8 cellular contexts compared by ENCODE assay signal in genomic region chr19:49817964-49818690, GRCh38. TPM values are rescaled to one million over a fixed set of nuclear protein-coding genes. Genes with fewer than 3 reads are reported as not detected.
DNase-seq lines count a peak whose midpoint lies in the region; ATAC-seq and TF ChIP-seq lines count a peak whose summit lies in the region.

MED25 (plus strand) TSS chr19:49818289; CDS start chr19:49818342, 53 bp downstream.

- H3K27ac ChIP-seq in PC-9 = peak within 1 kb of the TSS; percentile 72
- H3K27ac ChIP-seq in esophagus muscularis mucosa (replicated peaks in 1 of 4) = peak within 1 kb of the TSS; percentile 94 to 97 (median 96)

- BruUV-seq in PC-9 (replicated peaks; lab: Mats Ljungman, UMichigan) = no TSS peak

- ATAC-seq in GM21529 (IDR thresholded peaks at IDR 0.05; ENCODE audit: unreplicated experiment) = peak; percentile 63
- ATAC-seq in activated T-cell treated with anti-CD3 and anti-CD28 coated beads, Interleukin-2, amount 50 U/mL, for 72 hours (replicated peaks in 1 of 2) = peak; percentile 71 to 76

- no peaks in the 10 kb centered on the region for H3K9me2 ChIP-seq in PC-9 (ENCODE audit: insufficient read depth)

- no peaks in the 10 kb centered on the region for H3K9me3 Mint-ChIP-seq in activated T-cell treated with anti-CD3 and anti-CD28 coated beads, Interleukin-2, amount 50 U/mL, for 72 hours

- TF ChIP-seq CTCF in PC-9 (conservative IDR thresholded peaks at IDR 0.05) (no peak), esophagus muscularis mucosa (IDR thresholded peaks at IDR 0.05) (peak; percentile 23 to 51 (median 50))

- H3K4me3 Mint-ChIP-seq in activated T-cell treated with anti-CD3 and anti-CD28 coated beads, Interleukin-2, amount 50 U/mL, for 72 hours = peak within 1 kb of the TSS; percentile 98 to 99

- peaks cover 38% of the 10 kb centered on the region for H3K79me2 ChIP-seq in PC-9 (ENCODE audit: low read depth)

- CTCF ChIA-PET in PC-9 (lab: Charles Lee) = no interaction called here

- H4K20me1 ChIP-seq in PC-9 (ENCODE audit: insufficient read depth) = 0 out of 2 replicates have a peak, but pooled peaks cover under 1% of the 10 kb centered on the region

- intact Hi-C loops in PC-9 (cut with micrococcal nuclease; ENCODE audit: unreplicated experiment) = loop anchor here (1.0 to 5.0 kb wide), 2 partner anchors 32 to 49 kb away; partner anchors contain the start of gene PNKP
- intact Hi-C loops in esophagus muscularis mucosa (cut with DNase I) = loop anchor here (5.0 kb wide), 1 partner anchor 34 kb away; the partner anchor contains the start of gene PTOV1

- WGBS in esophagus muscularis mucosa = 1% methylated on average over 28 of the region's 58 CpGs

- H3F3A ChIP-seq in PC-9 (ENCODE audit: insufficient read depth, low read depth) = peaks cover 22% of the 10 kb centered on the region

- peaks cover 35% of the 10 kb centered on the region for H3K4me1 Mint-ChIP-seq in activated T-cell treated with anti-CD3 and anti-CD28 coated beads, Interleukin-2, amount 50 U/mL, for 72 hours (ENCODE audit: low read depth)

- peak within 1 kb of the TSS; percentile 79 for H3K4me2 ChIP-seq in PC-9

- DNase-seq in DMS53 (lab: John Stamatoyannopoulos, UW) (peak; percentile 91), PC-9 (peak; percentile 69 to 89), esophagus muscularis mucosa (ENCODE audit: extremely low spot score) (peak; percentile 97), myocyte (ENCODE audit: low read depth) (peak; percentile 86)
- peak; percentile 88 to 90 for DNase-seq in activated T-cell treated with anti-CD3 and anti-CD28 coated beads, Interleukin-2, amount 50 U/mL, for 72 hours
- DNase-seq in stimulated activated CD8-positive, alpha-beta memory T cell treated with anti-CD3 and anti-CD28 coated beads, Interleukin-7, amount 100 ng/mL, for 48 hours (ENCODE audit: extremely low read depth in 1 of 2, low read depth in 1 of 2) = peak; percentile 71

- H3K36me3 ChIP-seq in PC-9 (ENCODE audit: low read depth) = 0 out of 2 replicates have a peak, but pooled peaks cover 8% of the 10 kb centered on the region
- H3K36me3 ChIP-seq in esophagus muscularis mucosa = peaks cover 2 to 20% (median 9%) of the 10 kb centered on the region in 4 donors

- TF ChIP-seq POLR2A in esophagus muscularis mucosa (IDR thresholded peaks at IDR 0.05; ENCODE audit: low read depth) = peak; percentile 55

- H3K9me3 ChIP-seq in PC-9 (ENCODE audit: insufficient read depth, low read depth) (no peaks in the 10 kb centered on the region), esophagus muscularis mucosa (no peaks in the 10 kb centered on the region)

- POLR2A ChIA-PET in PC-9 (lab: Charles Lee; ENCODE audit: unreplicated experiment) = no interaction called here

- TF ChIP-seq EP300 in Ishikawa (IDR thresholded peaks at IDR 0.05; ENCODE audit: borderline replicate concordance) (no peak), esophagus muscularis mucosa (IDR thresholded peaks at IDR 0.05) (no peak)

- peaks cover 0 to 1% of the 10 kb centered on the region in 2 donors for H3K36me3 Mint-ChIP-seq in activated T-cell treated with anti-CD3 and anti-CD28 coated beads, Interleukin-2, amount 50 U/mL, for 72 hours (ENCODE audit: insufficient read depth in 2 of 2)

- H3K27me3 Mint-ChIP-seq in activated T-cell treated with anti-CD3 and anti-CD28 coated beads, Interleukin-2, amount 50 U/mL, for 72 hours (ENCODE audit: low read depth) = no peaks in the 10 kb centered on the region

- peak within 1 kb of the TSS; percentile 85 for H2AFZ ChIP-seq in PC-9

- TF ChIP-seq RAD21 in Ishikawa (IDR thresholded peaks at IDR 0.05; ENCODE audit: low read depth) = no peak

- H3K27me3 ChIP-seq in PC-9 (ENCODE audit: insufficient read depth, low read depth) (no peaks in the 10 kb centered on the region), esophagus muscularis mucosa (no peaks in the 10 kb centered on the region)

- H3K4me1 ChIP-seq in PC-9 (replicated peaks; ENCODE audit: insufficient read depth) = peaks cover 24% of the 10 kb centered on the region
- H3K4me1 ChIP-seq in esophagus muscularis mucosa = peaks cover 34 to 38% (median 36%) of the 10 kb centered on the region in 4 donors

- H3K27ac Mint-ChIP-seq in activated T-cell treated with anti-CD3 and anti-CD28 coated beads, Interleukin-2, amount 50 U/mL, for 72 hours = peak within 1 kb of the TSS; percentile 98

- H3K4me3 ChIP-seq in PC-9 = peak within 1 kb of the TSS; percentile 84
- peak within 1 kb of the TSS; percentile 62 to 93 (median 79) for H3K4me3 ChIP-seq in esophagus muscularis mucosa

TF ChIP-seq in Ishikawa, 13 proteins besides CTCF, POLR2A, EP300 and RAD21:
- TF ChIP-seq ZBTB7A (IDR thresholded peaks at IDR 0.05; ENCODE audit: low read depth) (no peak), TAF1 (IDR thresholded peaks at IDR 0.05; ENCODE audit: low read depth) (peak; percentile 51), CREB1 (IDR thresholded peaks at IDR 0.05; ENCODE audit: low read depth) (peak; percentile 39), EGR1 (IDR thresholded peaks at IDR 0.05) (peak; percentile 90), TCF12 (IDR thresholded peaks at IDR 0.05; ENCODE audit: low read depth) (no peak), YY1 (IDR thresholded peaks at IDR 0.05; ENCODE audit: low read depth) (peak; percentile 100), REST (IDR thresholded peaks at IDR 0.05; ENCODE audit: low read depth) (no peak), CEBPB (IDR thresholded peaks at IDR 0.05) (no peak), FOXM1 (IDR thresholded peaks at IDR 0.05; ENCODE audit: borderline replicate concordance, low read depth) (no peak), TEAD4 (IDR thresholded peaks at IDR 0.05) (0 out of 2 replicates have a peak, but pooled peaks have one; percentile 29), NFIC (IDR thresholded peaks at IDR 0.05) (no peak)
- TF ChIP-seq, protein P1, sequence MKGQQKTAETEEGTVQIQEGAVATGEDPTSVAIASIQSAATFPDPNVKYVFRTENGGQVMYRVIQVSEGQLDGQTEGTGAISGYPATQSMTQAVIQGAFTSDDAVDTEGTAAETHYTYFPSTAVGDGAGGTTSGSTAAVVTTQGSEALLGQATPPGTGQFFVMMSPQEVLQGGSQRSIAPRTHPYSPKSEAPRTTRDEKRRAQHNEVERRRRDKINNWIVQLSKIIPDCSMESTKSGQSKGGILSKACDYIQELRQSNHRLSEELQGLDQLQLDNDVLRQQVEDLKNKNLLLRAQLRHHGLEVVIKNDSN (IDR thresholded peaks at IDR 0.05) = no peak
- TF ChIP-seq, protein P2, sequence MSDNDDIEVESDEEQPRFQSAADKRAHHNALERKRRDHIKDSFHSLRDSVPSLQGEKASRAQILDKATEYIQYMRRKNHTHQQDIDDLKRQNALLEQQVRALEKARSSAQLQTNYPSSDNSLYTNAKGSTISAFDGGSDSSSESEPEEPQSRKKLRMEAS (IDR thresholded peaks at IDR 0.05) = peak; percentile 81

RNA-seq across cellular contexts. Expression of gene MED25, which starts in this region (rescaled TPM):
- 92.2 and 99.6 TPM in 2 replicates for total RNA-seq in PC-9 (2021)
- 10 to 100 TPM; 47.0 to 50.2 TPM for total RNA-seq in activated T-cell treated with anti-CD3 and anti-CD28 coated beads, Interleukin-2, amount 50 U/mL, for 72 hours
- 10 to 100 TPM; 22.5 to 36.0 (median 34.1) TPM for total RNA-seq in esophagus muscularis mucosa
- total RNA-seq in myocyte = 22.7 and 40.1 TPM in 2 replicates
- polyA plus RNA-seq in myocyte (2012) = 33.8 TPM

Comparison
In these comparisons a context has a peak if more than half of its experiments do, and no peak if none do; other contexts are left out.
1. Peak in every context shown above with its lines: DNase-seq, ATAC-seq, H3K4me3 ChIP-seq and H3K27ac ChIP-seq.